ENCODE assay signal across 1 cellular context in the genomic region with DNA sequence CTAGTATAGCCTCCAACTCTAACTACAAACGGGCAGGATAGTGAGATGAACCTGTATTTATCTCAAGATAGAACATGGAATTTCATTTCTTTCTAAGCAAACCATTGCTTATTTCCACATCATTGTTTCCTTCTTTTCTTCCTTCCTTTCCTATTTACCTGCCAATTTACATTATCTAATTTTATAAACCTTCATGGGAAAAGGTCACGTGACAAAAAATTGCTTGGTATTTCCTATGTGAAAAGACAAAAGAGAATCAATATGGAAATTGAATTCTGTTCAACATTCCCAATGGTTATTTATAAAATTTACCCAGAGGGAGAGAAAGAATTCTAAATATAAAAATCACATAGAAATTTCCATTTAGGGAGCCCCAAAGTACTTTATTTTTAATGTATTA.
TF ChIP-seq lines count a peak whose summit lies in the region.

No MANE protein-coding gene starts in this region.

TF ChIP-seq in K562, 482 proteins besides CTCF, POLR2A, EP300 and RAD21 (continued from another document):
- TF ChIP-seq AFF4 (CRISPR knock-in tag; IDR thresholded peaks at IDR 0.05) = no peak
- no peak for TF ChIP-seq MTA1 (IDR thresholded peaks at IDR 0.05; ENCODE audit: borderline replicate concordance)
